Comparison of ENCODE assay signal across 22 cellular contexts in genomic region chr16:81292936-81293335, GRCh38. TPM values are rescaled to one million over a fixed set of nuclear protein-coding genes. Genes with fewer than 3 reads are reported as not detected.
"Had no signal": no experiment of that assay in that cellular context is flagged by ENCODE, and none has a peak within 500 bp of the region (broad histone marks: within the 10 kb centered on the region; RNA-seq: fewer than 3 reads in every experiment).

No MANE protein-coding gene starts in this region.

- H3K4me3 ChIP-seq: SK-N-MC had no signal

- DNase-seq: activated CD4-positive, alpha-beta T cell treated with anti-CD3 and anti-CD28 coated beads for 4 hours; activated CD8-positive, alpha-beta memory T cell treated with anti-CD3 and anti-CD28 coated beads, Interleukin-2, amount 50 U/mL, for 4 hours; activated CD8-positive, alpha-beta T cell treated with anti-CD3 and anti-CD28 coated beads for 36 hours; activated gamma-delta T cell treated with Interleukin-2 at 50 U/mL for 16 hours; activated naive CD4-positive, alpha-beta T cell treated with anti-CD3 and anti-CD28 coated beads, Interleukin-2, amount 10 ng/mL, durations not matched to agents 7 days and 5 days; activated naive CD8-positive, alpha-beta T cell treated with anti-CD3 and anti-CD28 coated beads for 36 hours; activated T-cell treated with anti-CD3 and anti-CD28 coated beads, Interleukin-2, amount 50 U/mL, for 72 hours; anterior cingulate cortex; MM.1S; NCI-H146; NCI-H187 treated with DMSO at 0.1 percent for 48 hours; NCI-H2171 treated with DMSO at 0.1 percent for 48 hours; NCI-H510A treated with DMSO at 0.1 percent for 48 hours; NCI-H69; NK-92 treated with Interleukin-12 subunit alpha and Interleukin-12 subunit beta, amount 100 ng/mL, for 24 hours; OCI-M1; RPMI8226; T-helper 1 cell had no signal

- H3K27ac ChIP-seq: SK-N-MC had no signal

RNA-seq across cellular contexts. Expression of gene BCO1, which starts 54.4 kb away (rescaled TPM):
- total RNA-seq: activated CD8-positive, alpha-beta T cell treated with anti-CD3 and anti-CD28 coated beads for 36 hours; activated naive CD8-positive, alpha-beta T cell treated with anti-CD3 and anti-CD28 coated beads for 36 hours; activated T-cell treated with anti-CD3 and anti-CD28 coated beads, Interleukin-2, amount 50 U/mL, for 72 hours; activated T-helper 2 cell treated with anti-CD3 and anti-CD28 coated beads, Interferon-gamma antibody, Interleukin-2, Interleukin-4, amounts not matched to agents 10 μg/mL and 5 μg/mL and 100 μg/mL, durations not matched to agents 14 hours and 24 hours and 36 hours; Right ventricle myocardium inferior; T-helper 2 cell treated with Interferon-gamma antibody and Interleukin-4, amounts not matched to agents 100 ng/mL and 5 ng/mL, for 36 hours had no signal
